In the genomic region with DNA sequence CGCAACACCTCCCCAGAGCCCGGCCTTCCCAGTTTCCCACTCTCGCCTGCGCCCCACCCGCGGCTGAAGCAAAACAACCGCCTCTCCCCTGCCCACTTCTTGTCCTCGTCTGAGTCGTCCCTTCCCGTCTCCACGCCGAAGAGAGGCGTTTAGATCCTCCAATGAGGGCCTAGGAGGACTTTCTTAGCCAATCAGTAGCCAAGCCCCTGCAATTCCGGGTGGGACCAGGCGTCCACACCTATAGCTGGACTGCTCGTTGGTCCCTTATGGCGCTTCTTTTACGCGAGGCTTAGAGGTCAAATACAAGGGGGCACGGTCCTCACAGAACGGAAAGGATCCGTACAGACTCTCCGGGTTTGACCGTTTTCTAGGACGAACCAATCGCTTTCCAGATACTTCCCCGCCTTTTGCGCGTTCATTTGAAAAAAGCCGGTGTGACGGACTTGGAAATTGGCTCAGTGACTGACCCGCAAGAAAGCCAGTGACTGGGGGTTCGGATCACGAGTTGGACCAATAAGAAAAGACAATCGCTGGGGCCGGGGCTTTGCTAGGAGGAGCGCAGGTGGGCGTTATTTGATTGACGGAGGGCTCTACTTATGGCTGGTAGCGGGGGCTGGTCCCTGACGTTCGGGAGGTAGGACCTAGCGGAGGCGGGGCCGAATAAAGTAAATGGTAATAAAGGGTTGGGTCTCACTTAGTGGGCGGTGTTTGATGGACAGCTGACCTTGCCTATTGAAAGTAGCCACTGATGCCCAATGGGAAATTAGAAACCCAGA, we compare ENCODE assay signal across 1 cellular context.
TF ChIP-seq lines count a peak whose summit lies in the region.

No MANE protein-coding gene starts in this region.

TF ChIP-seq in HepG2, 621 proteins besides CTCF, POLR2A, EP300 and RAD21 (continued from another document and continues in another):
- TF ChIP-seq HNRNPH1 (optimal IDR thresholded peaks at IDR 0.05; ENCODE audit: low read depth, low read length): peak; percentile 52
- no peak for TF ChIP-seq ZNF138 (CRISPR knock-in tag; IDR thresholded peaks at IDR 0.05; ENCODE audit: low read depth)
- peak; percentile 63 for TF ChIP-seq TEAD3 (CRISPR knock-in tag; optimal IDR thresholded peaks at IDR 0.05; ENCODE audit: borderline replicate concordance)
- TF ChIP-seq ATAD3A (CRISPR knock-in tag; IDR thresholded peaks at IDR 0.05): no peak
- no peak; the same call in 1 of the 2 replicates for TF ChIP-seq ZNF644 (CRISPR knock-in tag; IDR thresholded peaks at IDR 0.05; ENCODE audit: low read depth)
- TF ChIP-seq, protein P1, sequence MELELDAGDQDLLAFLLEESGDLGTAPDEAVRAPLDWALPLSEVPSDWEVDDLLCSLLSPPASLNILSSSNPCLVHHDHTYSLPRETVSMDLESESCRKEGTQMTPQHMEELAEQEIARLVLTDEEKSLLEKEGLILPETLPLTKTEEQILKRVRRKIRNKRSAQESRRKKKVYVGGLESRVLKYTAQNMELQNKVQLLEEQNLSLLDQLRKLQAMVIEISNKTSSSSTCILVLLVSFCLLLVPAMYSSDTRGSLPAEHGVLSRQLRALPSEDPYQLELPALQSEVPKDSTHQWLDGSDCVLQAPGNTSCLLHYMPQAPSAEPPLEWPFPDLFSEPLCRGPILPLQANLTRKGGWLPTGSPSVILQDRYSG (CRISPR knock-in tag; IDR thresholded peaks at IDR 0.05): no peak
- TF ChIP-seq ERF (CRISPR knock-in tag; IDR thresholded peaks at IDR 0.05): peak; percentile 75
- peak; percentile 90 for TF ChIP-seq ATF1 (CRISPR knock-in tag; IDR thresholded peaks at IDR 0.05)
- 0 out of 2 replicates have a peak, but pooled peaks have one; percentile 58 for TF ChIP-seq ZNF737 (CRISPR knock-in tag; IDR thresholded peaks at IDR 0.05; ENCODE audit: borderline replicate concordance)
- TF ChIP-seq, protein P2, sequence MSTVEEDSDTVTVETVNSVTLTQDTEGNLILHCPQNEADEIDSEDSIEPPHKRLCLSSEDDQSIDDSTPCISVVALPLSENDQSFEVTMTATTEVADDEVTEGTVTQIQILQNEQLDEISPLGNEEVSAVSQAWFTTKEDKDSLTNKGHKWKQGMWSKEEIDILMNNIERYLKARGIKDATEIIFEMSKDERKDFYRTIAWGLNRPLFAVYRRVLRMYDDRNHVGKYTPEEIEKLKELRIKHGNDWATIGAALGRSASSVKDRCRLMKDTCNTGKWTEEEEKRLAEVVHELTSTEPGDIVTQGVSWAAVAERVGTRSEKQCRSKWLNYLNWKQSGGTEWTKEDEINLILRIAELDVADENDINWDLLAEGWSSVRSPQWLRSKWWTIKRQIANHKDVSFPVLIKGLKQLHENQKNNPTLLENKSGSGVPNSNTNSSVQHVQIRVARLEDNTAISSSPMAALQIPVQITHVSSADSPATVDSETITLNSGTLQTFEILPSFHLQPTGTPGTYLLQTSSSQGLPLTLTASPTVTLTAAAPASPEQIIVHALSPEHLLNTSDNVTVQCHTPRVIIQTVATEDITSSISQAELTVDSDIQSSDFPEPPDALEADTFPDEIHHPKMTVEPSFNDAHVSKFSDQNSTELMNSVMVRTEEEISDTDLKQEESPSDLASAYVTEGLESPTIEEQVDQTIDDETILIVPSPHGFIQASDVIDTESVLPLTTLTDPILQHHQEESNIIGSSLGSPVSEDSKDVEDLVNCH (CRISPR knock-in tag; IDR thresholded peaks at IDR 0.05): no peak; the same call in 1 of the 2 replicates
- TF ChIP-seq, protein P3, sequence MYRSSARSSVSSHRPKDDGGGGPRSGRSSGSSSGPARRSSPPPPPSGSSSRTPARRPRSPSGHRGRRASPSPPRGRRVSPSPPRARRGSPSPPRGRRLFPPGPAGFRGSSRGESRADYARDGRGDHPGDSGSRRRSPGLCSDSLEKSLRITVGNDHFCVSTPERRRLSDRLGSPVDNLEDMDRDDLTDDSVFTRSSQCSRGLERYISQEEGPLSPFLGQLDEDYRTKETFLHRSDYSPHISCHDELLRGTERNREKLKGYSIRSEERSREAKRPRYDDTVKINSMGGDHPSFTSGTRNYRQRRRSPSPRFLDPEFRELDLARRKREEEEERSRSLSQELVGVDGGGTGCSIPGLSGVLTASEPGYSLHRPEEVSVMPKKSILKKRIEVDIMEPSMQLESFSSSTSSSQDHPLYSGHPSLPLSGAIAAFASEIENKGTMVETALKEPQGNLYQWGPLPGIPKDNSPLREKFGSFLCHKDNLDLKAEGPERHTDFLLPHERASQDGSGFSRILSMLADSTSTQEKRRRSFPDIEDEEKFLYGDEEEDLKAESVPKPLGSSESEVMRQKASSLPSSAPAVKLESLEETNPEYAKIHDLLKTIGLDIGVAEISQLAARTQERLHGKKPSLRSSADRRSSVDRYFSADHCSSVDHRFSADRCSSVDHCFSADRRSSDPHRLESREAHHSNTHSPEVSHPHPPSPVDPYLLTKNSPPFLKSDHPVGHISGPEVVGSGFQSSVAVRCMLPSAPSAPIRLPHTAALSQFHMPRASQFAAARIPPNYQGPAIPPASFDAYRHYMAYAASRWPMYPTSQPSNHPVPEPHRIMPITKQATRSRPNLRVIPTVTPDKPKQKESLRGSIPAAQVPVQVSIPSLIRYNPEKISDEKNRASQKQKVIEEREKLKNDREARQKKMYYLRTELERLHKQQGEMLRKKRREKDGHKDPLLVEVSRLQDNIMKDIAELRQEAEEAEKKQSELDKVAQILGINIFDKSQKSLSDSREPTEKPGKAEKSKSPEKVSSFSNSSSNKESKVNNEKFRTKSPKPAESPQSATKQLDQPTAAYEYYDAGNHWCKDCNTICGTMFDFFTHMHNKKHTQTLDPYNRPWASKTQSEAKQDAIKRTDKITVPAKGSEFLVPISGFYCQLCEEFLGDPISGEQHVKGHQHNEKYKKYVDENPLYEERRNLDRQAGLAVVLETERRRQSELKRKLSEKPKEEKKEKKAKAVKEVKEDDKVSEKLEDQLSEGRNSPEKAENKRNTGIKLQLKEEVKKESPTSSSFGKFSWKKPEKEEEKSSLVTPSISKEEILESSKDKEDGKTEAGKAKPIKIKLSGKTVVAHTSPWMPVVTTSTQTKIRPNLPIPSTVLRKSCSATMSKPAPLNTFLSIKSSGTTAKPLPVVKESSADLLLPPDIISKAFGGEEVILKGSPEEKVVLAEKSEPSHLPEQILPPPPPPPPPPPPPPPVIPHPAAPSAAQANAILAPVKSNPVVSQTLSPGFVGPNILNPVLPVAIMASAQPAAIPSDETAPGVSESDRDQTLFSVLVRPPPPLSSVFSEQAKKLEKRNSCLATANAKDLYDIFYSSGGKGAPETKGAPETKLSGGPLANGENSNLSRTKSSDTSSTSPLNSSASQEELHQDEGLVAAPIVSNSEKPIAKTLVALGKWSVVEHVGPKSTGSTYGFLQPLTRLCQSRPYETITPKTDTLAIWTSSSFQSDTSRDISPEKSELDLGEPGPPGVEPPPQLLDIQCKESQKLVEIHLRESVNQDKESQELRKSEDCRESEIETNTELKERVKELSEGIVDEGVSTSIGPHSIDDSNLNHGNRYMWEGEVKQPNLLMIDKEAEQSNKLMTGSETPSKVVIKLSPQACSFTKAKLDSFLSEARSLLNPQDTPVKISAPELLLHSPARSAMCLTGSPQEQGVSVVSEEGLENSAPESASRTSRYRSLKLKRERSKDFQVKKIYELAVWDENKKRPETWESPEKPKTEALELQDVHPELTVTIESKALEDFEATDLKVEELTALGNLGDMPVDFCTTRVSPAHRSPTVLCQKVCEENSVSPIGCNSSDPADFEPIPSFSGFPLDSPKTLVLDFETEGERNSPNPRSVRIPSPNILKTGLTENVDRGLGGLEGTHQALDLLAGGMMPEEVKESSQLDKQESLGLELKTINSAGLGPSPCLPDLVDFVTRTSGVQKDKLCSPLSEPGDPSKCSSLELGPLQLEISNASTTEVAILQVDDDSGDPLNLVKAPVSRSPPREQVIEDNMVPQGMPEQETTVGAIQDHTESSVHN (CRISPR knock-in tag; IDR thresholded peaks at IDR 0.05): peak; percentile 64; the same call in 1 of the 2 replicates
- TF ChIP-seq, protein P4, sequence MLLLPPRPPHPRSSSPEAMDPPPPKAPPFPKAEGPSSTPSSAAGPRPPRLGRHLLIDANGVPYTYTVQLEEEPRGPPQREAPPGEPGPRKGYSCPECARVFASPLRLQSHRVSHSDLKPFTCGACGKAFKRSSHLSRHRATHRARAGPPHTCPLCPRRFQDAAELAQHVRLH (CRISPR knock-in tag; IDR thresholded peaks at IDR 0.05; ENCODE audit: borderline replicate concordance, low read depth): peak; percentile 63; the same call in 1 of the 2 replicates
- peak; percentile 51; the same call in 1 of the 2 replicates for TF ChIP-seq NFIC (IDR thresholded peaks at IDR 0.05; ENCODE audit: low read length)
- TF ChIP-seq, protein P5, sequence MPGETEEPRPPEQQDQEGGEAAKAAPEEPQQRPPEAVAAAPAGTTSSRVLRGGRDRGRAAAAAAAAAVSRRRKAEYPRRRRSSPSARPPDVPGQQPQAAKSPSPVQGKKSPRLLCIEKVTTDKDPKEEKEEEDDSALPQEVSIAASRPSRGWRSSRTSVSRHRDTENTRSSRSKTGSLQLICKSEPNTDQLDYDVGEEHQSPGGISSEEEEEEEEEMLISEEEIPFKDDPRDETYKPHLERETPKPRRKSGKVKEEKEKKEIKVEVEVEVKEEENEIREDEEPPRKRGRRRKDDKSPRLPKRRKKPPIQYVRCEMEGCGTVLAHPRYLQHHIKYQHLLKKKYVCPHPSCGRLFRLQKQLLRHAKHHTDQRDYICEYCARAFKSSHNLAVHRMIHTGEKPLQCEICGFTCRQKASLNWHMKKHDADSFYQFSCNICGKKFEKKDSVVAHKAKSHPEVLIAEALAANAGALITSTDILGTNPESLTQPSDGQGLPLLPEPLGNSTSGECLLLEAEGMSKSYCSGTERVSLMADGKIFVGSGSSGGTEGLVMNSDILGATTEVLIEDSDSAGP (CRISPR knock-in tag; IDR thresholded peaks at IDR 0.05; ENCODE audit: borderline replicate concordance): peak; percentile 90
- 0 out of 2 replicates have a peak, but pooled peaks have one; percentile 37 for TF ChIP-seq ZC3H4 (CRISPR knock-in tag; IDR thresholded peaks at IDR 0.05; ENCODE audit: borderline replicate concordance)
- TF ChIP-seq HDAC2 (CRISPR knock-in tag; IDR thresholded peaks at IDR 0.05): peak; percentile 43
- TF ChIP-seq KDM6A (CRISPR knock-in tag; IDR thresholded peaks at IDR 0.05; ENCODE audit: low read depth): no peak
- TF ChIP-seq HNF4G (IDR thresholded peaks at IDR 0.05; ENCODE audit: borderline replicate concordance, low read depth, low read length): no peak
- TF ChIP-seq HNF4G (CRISPR knock-in tag; IDR thresholded peaks at IDR 0.05; ENCODE audit: borderline replicate concordance, low read depth): peak; percentile 78; the same call in 1 of the 2 replicates
- TF ChIP-seq POLR2G (IDR thresholded peaks at IDR 0.05; ENCODE audit: low read depth, low read length): peak; percentile 86
- no peak; the same call in 1 of the 2 replicates for TF ChIP-seq HES4 (CRISPR knock-in tag; IDR thresholded peaks at IDR 0.05; ENCODE audit: borderline replicate concordance)
- TF ChIP-seq ZBTB38 (CRISPR knock-in tag; IDR thresholded peaks at IDR 0.05): peak; percentile 70
- TF ChIP-seq SIN3B (IDR thresholded peaks at IDR 0.05; ENCODE audit: low read length): peak; percentile 59; the same call in 1 of the 2 replicates
- no peak for TF ChIP-seq RFX1 (IDR thresholded peaks at IDR 0.05)
- TF ChIP-seq ZNF329 (CRISPR knock-in tag; IDR thresholded peaks at IDR 0.05; ENCODE audit: low read depth): no peak
- TF ChIP-seq RXRA (CRISPR knock-in tag; IDR thresholded peaks at IDR 0.05): peak; percentile 73
- peak; percentile 42 for TF ChIP-seq RBM22 (optimal IDR thresholded peaks at IDR 0.05; ENCODE audit: low read length)
- peak; percentile 59; the same call in 1 of the 2 replicates for TF ChIP-seq MTA1 (CRISPR knock-in tag; IDR thresholded peaks at IDR 0.05; ENCODE audit: borderline replicate concordance)
- TF ChIP-seq, protein P6, sequence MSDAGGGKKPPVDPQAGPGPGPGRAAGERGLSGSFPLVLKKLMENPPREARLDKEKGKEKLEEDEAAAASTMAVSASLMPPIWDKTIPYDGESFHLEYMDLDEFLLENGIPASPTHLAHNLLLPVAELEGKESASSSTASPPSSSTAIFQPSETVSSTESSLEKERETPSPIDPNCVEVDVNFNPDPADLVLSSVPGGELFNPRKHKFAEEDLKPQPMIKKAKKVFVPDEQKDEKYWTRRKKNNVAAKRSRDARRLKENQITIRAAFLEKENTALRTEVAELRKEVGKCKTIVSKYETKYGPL (CRISPR knock-in tag; IDR thresholded peaks at IDR 0.05): no peak; the same call in 1 of the 2 replicates
- TF ChIP-seq RARA (CRISPR knock-in tag; IDR thresholded peaks at IDR 0.05): no peak
- TF ChIP-seq CREM (IDR thresholded peaks at IDR 0.05): peak; percentile 84; the same call in 1 of the 2 replicates
- TF ChIP-seq CREM (CRISPR knock-in tag; IDR thresholded peaks at IDR 0.05): no peak
- TF ChIP-seq, protein P7, sequence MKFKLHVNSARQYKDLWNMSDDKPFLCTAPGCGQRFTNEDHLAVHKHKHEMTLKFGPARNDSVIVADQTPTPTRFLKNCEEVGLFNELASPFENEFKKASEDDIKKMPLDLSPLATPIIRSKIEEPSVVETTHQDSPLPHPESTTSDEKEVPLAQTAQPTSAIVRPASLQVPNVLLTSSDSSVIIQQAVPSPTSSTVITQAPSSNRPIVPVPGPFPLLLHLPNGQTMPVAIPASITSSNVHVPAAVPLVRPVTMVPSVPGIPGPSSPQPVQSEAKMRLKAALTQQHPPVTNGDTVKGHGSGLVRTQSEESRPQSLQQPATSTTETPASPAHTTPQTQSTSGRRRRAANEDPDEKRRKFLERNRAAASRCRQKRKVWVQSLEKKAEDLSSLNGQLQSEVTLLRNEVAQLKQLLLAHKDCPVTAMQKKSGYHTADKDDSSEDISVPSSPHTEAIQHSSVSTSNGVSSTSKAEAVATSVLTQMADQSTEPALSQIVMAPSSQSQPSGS (CRISPR knock-in tag; IDR thresholded peaks at IDR 0.05): peak; percentile 16
- peak; percentile 84 for TF ChIP-seq RFX5 (IDR thresholded peaks at IDR 0.05; ENCODE audit: low read depth, low read length)
- peak; percentile 80; the same call in 1 of the 2 replicates for TF ChIP-seq NAIF1 (CRISPR knock-in tag; IDR thresholded peaks at IDR 0.05; ENCODE audit: borderline replicate concordance)
- TF ChIP-seq, protein P8, sequence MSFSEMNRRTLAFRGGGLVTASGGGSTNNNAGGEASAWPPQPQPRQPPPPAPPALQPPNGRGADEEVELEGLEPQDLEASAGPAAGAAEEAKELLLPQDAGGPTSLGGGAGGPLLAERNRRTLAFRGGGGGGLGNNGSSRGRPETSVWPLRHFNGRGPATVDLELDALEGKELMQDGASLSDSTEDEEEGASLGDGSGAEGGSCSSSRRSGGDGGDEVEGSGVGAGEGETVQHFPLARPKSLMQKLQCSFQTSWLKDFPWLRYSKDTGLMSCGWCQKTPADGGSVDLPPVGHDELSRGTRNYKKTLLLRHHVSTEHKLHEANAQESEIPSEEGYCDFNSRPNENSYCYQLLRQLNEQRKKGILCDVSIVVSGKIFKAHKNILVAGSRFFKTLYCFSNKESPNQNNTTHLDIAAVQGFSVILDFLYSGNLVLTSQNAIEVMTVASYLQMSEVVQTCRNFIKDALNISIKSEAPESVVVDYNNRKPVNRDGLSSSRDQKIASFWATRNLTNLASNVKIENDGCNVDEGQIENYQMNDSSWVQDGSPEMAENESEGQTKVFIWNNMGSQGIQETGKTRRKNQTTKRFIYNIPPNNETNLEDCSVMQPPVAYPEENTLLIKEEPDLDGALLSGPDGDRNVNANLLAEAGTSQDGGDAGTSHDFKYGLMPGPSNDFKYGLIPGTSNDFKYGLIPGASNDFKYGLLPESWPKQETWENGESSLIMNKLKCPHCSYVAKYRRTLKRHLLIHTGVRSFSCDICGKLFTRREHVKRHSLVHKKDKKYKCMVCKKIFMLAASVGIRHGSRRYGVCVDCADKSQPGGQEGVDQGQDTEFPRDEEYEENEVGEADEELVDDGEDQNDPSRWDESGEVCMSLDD (CRISPR knock-in tag; IDR thresholded peaks at IDR 0.05; ENCODE audit: borderline replicate concordance): peak; percentile 9; the same call in 1 of the 2 replicates
- peak; percentile 6; the same call in 1 of the 2 replicates for TF ChIP-seq SRF (IDR thresholded peaks at IDR 0.05; ENCODE audit: low read depth, low read length)
- no peak; the same call in 1 of the 2 replicates for TF ChIP-seq ARNTL (CRISPR knock-in tag; IDR thresholded peaks at IDR 0.05)
